Comparison of ENCODE assay signal across 38 cellular contexts in the genomic region with DNA sequence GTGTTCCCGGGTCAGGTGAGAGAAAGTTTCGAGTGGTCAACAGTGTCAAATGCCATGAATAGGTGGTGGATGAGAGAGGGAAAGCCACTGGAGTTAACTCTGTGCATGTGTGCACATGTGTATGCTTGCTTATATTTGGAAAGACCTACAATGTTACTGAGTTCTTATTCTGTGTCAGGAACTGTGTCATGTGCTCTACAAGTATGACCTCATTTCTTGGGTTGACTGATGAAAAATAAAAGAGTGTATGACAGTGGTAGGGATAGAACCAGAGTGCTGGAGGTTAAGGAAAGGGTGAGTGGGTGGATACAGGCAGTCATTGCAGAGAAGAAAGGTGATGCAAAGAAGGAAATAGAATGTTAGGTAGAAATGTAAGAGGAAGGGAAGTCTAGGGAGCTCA. TPM values are rescaled to one million over a fixed set of nuclear protein-coding genes. Genes with fewer than 3 reads are reported as not detected.
"Had no signal": no experiment of that assay in that cellular context is flagged by ENCODE, and none has a peak within 500 bp of the region (broad histone marks: within the 10 kb centered on the region; RNA-seq: fewer than 3 reads in every experiment).

No MANE protein-coding gene starts in this region.

- H3K4me2 ChIP-seq: KMS-11 had no signal

- H3K9me3 ChIP-seq: MG63 had no signal

- DNase-seq: Karpas-422, Kasumi-1, MG63, MM.1S, MV-4-11, NCI-H1048, NCI-H1092, NCI-H1092 treated with DMSO at 0.1 percent for 48 hours, NCI-H1105, NCI-H1105 treated with DMSO at 0.1 percent for 48 hours, NCI-H1417, NCI-H1417 treated with DMSO at 0.1 percent for 48 hours, NCI-H1436, NCI-H1436 treated with DMSO at 0.1 percent for 48 hours, NCI-H146, NCI-H1694, NCI-H1694 treated with DMSO at 0.1 percent for 48 hours, NCI-H187, NCI-H187 treated with DMSO at 0.1 percent for 48 hours, NCI-H1930, NCI-H2029, NCI-H2029 treated with DMSO at 0.1 percent for 48 hours, NCI-H2081, NCI-H2081 treated with DMSO at 0.1 percent for 48 hours, NCI-H2107, NCI-H2171, NCI-H2171 treated with DMSO at 0.1 percent for 48 hours, NCI-H2227 treated with DMSO at 0.1 percent for 48 hours, NCI-H226, NCI-H345, NCI-H446, NCI-H446 treated with DMSO at 0.1 percent for 48 hours, NCI-H510A, NCI-H510A treated with DMSO at 0.1 percent for 48 hours had no signal

- H3K36me3 ChIP-seq: MG63 had no signal

- H3K27ac ChIP-seq: KMS-11 had no signal

- H3K27me3 ChIP-seq: MG63 had no signal

- H3K4me3 ChIP-seq: MG63 had no signal

- H3K9ac ChIP-seq: KMS-11 had no signal

RNA-seq across cellular contexts. Expression of gene DGKK, which starts 22.1 kb away (rescaled TPM):
- total RNA-seq: LHCN-M2, MCF 10A, NCI-H460 had no signal
